Comparison of ENCODE assay signal across 8 cellular contexts in genomic region chr13:94362411-94362909, GRCh38.
DNase-seq lines count a peak whose midpoint lies in the region; ATAC-seq, FAIRE-seq and TF ChIP-seq lines count a peak whose summit lies in the region.

No MANE protein-coding gene starts in this region.

- H3K27me3 ChIP-seq in AG04450 (ENCODE audit: control insufficient read depth, insufficient read depth, low read length): no peaks in the 10 kb centered on the region
- H3K27me3 ChIP-seq in GM12878 (replicated peaks in 1 of 2; ENCODE audit: control insufficient read depth in 2 of 2, insufficient read depth in 2 of 2, low read length in 1 of 2): 0 out of 4 replicates have a peak, but pooled peaks cover 0 to 3% of the 10 kb centered on the region in 2 experiments

- in situ Hi-C loops in GM12878 (cut with MboI): loop anchor here (25.0 kb wide), 1 partner anchor 1800 kb away; no protein-coding TSS in a partner anchor

- intact Hi-C loops in GM12878 (cut with micrococcal nuclease; ENCODE audit: unreplicated experiment): loop anchor here (1.0 to 10.0 kb wide), 5 partner anchors 90 to 1789 kb away; no protein-coding TSS in a partner anchor

- H3K27ac ChIP-seq in AG04450 (ENCODE audit: low read depth, low read length) (no peak overlapping the region), GM12878 (ENCODE audit: control insufficient read depth, insufficient read depth) (no peak overlapping the region)

- 1% methylated on average over 4 of the region's 4 CpGs for WGBS in GM12878 (ENCODE audit: insufficient coverage, insufficient replicate concordance, low lambda C conversion rate, missing lambda C conversion rate)

- CTCF ChIA-PET in AG04450 (lab: Charles Lee) (interaction anchor here (0.6 to 2.2 kb wide), 39 partner anchors 8 to 1646 kb away, joined by 3 to 11 read pairs (median 3); partner anchors contain the start of gene GPC6), GM12878 (lab: Yijun Ruan, JAX) (interaction anchor here (0.7 to 1.6 kb wide), 17 partner anchors 8 to 1789 kb away, joined by 3 to 9 read pairs (median 3); no protein-coding TSS in a partner anchor)

- H3K4me1 ChIP-seq in GM12878 (ENCODE audit: control insufficient read depth, insufficient read depth, low read length): no peaks in the 10 kb centered on the region

- H3K9me3 ChIP-seq in AG04450 (ENCODE audit: control insufficient read depth, insufficient read depth, low read length) (no peaks in the 10 kb centered on the region), GM12878 (replicated peaks; ENCODE audit: control insufficient read depth, insufficient read depth, low read length) (no peaks in the 10 kb centered on the region)

- TF ChIP-seq CTCF in AG04450 (IDR thresholded peaks at IDR 0.05; ENCODE audit: low read depth, low read length) (peak; percentile 79), GM12878 (IDR thresholded peaks at IDR 0.05 in 2 of 3, conservative IDR thresholded peaks at IDR 0.05 in 1 of 3; ENCODE audit: control insufficient read depth in 2 of 3, extremely low read depth in 1 of 3, insufficient read depth in 1 of 3, low read depth in 3 of 3, low read length in 3 of 3) (peak; percentile 69 to 84 (median 82))

- RAD21 ChIA-PET in GM12878 (lab: Charles Lee; ENCODE audit: unreplicated experiment): interaction anchor here (1.2 to 1.9 kb wide), 3 partner anchors 255 to 1789 kb away, joined by 3 to 9 read pairs (median 5); no protein-coding TSS in a partner anchor

- ATAC-seq in GM18519 (IDR thresholded peaks at IDR 0.05; ENCODE audit: low FRiP score, unreplicated experiment) (peak; percentile 95), HG03025 (IDR thresholded peaks at IDR 0.05; ENCODE audit: low FRiP score, unreplicated experiment) (peak; percentile 95), GM12878 (peak; percentile 100)

- BruUV-seq in GM12878 (replicated peaks; lab: Mats Ljungman, UMichigan): no TSS peak

- no peak overlapping the region for H3K4me3 ChIP-seq in AG04450 (ENCODE audit: low read depth, low read length)
- H3K4me3 ChIP-seq in GM12878: no peak overlapping the region

- no peak overlapping the region for H3K9ac ChIP-seq in GM12878 (ENCODE audit: control insufficient read depth, insufficient read depth, low read length)

- DNase-seq in AG04450 (ENCODE audit: low read depth, low spot score) (peak; percentile 86), NCI-H187 treated with DMSO at 0.1 percent for 48 hours (lab: John Stamatoyannopoulos, UW) (peak; percentile 90), T1000 (lab: John Stamatoyannopoulos, UW) (peak; percentile 24), GM12878 (ENCODE audit: low read depth, low spot score) (peak; percentile 36), iPS DF 4.7 (ENCODE audit: extremely low read depth, low spot score) (peak; percentile 83)
- peak; percentile 45 for DNase-seq in stimulated activated CD4-positive, alpha-beta T cell treated with anti-CD3 and anti-CD28 coated beads, Interleukin-12 subunit alpha, Interleukin-12 subunit beta, amount 100 ng/mL, for 4 hours

- no peak overlapping the region for H3K4me2 ChIP-seq in GM12878 (ENCODE audit: control insufficient read depth, insufficient read depth)

- SMC1A ChIA-PET in GM12878 (lab: Charles Lee; ENCODE audit: uncharacterized antibody, unreplicated experiment): interaction anchor here (0.7 to 1.8 kb wide), 5 partner anchors 11 to 1788 kb away, joined by 3 to 7 read pairs (median 4); no protein-coding TSS in a partner anchor

- FAIRE-seq in GM12878 (lab: Jason Lieb, UNC): peak; percentile 86

- no peaks in the 10 kb centered on the region for H3K79me2 ChIP-seq in GM12878 (ENCODE audit: control insufficient read depth, insufficient read depth, low read length)

- no peaks in the 10 kb centered on the region for H4K20me1 ChIP-seq in GM12878 (ENCODE audit: control insufficient read depth, insufficient read depth)

- peak; percentile 96 for TF ChIP-seq RAD21 in GM12878 (IDR thresholded peaks at IDR 0.05; ENCODE audit: insufficient read depth, low read depth, low read length)

- H3K36me3 ChIP-seq in GM12878 (ENCODE audit: control insufficient read depth in 2 of 2, insufficient read depth in 2 of 2, low read length in 1 of 2): no peaks in the 10 kb centered on the region

- H2AFZ ChIP-seq in GM12878 (ENCODE audit: control insufficient read depth, low read depth, low read length): no peak overlapping the region

- TF ChIP-seq EP300 in GM12878 (IDR thresholded peaks at IDR 0.05; ENCODE audit: borderline replicate concordance in 1 of 2, control insufficient read depth in 1 of 2, low read depth in 2 of 2, low read length in 2 of 2): no peak

- no peak for TF ChIP-seq POLR2A in GM12878 (IDR thresholded peaks at IDR 0.05; ENCODE audit: low read depth, low read length)

- POLR2A ChIA-PET in AG04450 (lab: Yijun Ruan, JAX) (interaction anchor here (1.1 kb wide), 1 partner anchor 891 kb away, joined by 4 read pairs; no protein-coding TSS in a partner anchor), GM12878 (lab: Charles Lee) (no interaction called here)

TF ChIP-seq in GM12878, 131 proteins besides CTCF, POLR2A, EP300 and RAD21:
- TF ChIP-seq YY1 (IDR thresholded peaks at IDR 0.05; ENCODE audit: low read depth, low read length) (peak; percentile 62; the same call in 1 of the 2 replicates), SMARCA5 (IDR thresholded peaks at IDR 0.05) (0 out of 2 replicates have a peak, but pooled peaks have one; percentile 28), SMC3 (IDR thresholded peaks at IDR 0.05; ENCODE audit: borderline replicate concordance, low read length) (peak; percentile 91), ATF2 (IDR thresholded peaks at IDR 0.05; ENCODE audit: low read length) (peak; percentile 31; the same call in 1 of the 2 replicates), SREBF1 (IDR thresholded peaks at IDR 0.05; ENCODE audit: low read length) (no peak), ATF7 (IDR thresholded peaks at IDR 0.05; ENCODE audit: low read depth) (peak; percentile 93)
- TF ChIP-seq, protein P1, sequence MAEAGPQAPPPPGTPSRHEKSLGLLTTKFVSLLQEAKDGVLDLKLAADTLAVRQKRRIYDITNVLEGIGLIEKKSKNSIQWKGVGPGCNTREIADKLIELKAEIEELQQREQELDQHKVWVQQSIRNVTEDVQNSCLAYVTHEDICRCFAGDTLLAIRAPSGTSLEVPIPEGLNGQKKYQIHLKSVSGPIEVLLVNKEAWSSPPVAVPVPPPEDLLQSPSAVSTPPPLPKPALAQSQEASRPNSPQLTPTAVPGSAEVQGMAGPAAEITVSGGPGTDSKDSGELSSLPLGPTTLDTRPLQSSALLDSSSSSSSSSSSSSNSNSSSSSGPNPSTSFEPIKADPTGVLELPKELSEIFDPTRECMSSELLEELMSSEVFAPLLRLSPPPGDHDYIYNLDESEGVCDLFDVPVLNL (IDR thresholded peaks at IDR 0.05; ENCODE audit: low read depth, low read length): no peak
- TF ChIP-seq, protein P2, sequence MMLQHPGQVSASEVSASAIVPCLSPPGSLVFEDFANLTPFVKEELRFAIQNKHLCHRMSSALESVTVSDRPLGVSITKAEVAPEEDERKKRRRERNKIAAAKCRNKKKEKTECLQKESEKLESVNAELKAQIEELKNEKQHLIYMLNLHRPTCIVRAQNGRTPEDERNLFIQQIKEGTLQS (IDR thresholded peaks at IDR 0.05; ENCODE audit: borderline replicate concordance, extremely low read depth, low read depth, low read length): no peak

Comparison
In these comparisons a context has a peak if more than half of its experiments do, and no peak if none do; other contexts are left out.
1. DNase-seq: peak in every context shown above with its lines; median percentile 90 in NCI-H187 treated with DMSO at 0.1 percent for 48 hours; 86 in AG04450; 83 in iPS DF 4.7; 45 in stimulated activated CD4-positive, alpha-beta T cell treated with anti-CD3 and anti-CD28 coated beads, Interleukin-12 subunit alpha, Interleukin-12 subunit beta, amount 100 ng/mL, for 4 hours; 36 in GM12878; 24 in T1000.